In the genomic region with DNA sequence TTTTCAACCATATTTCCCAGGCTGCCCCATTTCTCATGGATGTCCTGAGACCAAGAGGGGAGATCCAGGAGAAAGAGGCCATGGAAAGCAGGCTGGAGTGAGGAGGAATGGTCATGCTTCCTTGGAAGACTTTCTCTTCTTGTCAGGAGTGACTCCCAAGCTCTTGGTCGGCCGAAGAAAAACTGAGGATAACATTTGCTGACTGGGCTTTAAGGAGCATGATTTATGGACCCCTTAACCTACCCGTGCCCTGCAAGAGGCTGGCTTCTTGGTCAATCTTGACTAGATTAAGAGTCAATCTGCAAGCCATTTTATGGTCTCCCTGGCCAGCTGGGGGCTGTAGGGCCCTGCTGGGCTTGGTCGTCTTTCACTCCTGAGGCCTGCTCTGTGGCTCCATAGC, we compare ENCODE assay signal across 9 cellular contexts. TPM values are rescaled to one million over a fixed set of nuclear protein-coding genes. Genes with fewer than 3 reads are reported as not detected.
"Had no signal": no experiment of that assay in that cellular context is flagged by ENCODE, and none has a peak within 500 bp of the region (broad histone marks: within the 10 kb centered on the region; RNA-seq: fewer than 3 reads in every experiment).

No MANE protein-coding gene starts in this region.

- FAIRE-seq: G401.6, GM12878, GM12891, GM12892, GM18507, GM19239 had no signal

- H3K4me3 ChIP-seq: GM12878 had no signal

- DNase-seq: GDM1, GF-D8 had no signal

RNA-seq across cellular contexts. Expression of a gene that starts 22.8 kb away (rescaled TPM):
- total RNA-seq: G401 had no signal
